ENCODE assay signal across 8 cellular contexts in the genomic region with DNA sequence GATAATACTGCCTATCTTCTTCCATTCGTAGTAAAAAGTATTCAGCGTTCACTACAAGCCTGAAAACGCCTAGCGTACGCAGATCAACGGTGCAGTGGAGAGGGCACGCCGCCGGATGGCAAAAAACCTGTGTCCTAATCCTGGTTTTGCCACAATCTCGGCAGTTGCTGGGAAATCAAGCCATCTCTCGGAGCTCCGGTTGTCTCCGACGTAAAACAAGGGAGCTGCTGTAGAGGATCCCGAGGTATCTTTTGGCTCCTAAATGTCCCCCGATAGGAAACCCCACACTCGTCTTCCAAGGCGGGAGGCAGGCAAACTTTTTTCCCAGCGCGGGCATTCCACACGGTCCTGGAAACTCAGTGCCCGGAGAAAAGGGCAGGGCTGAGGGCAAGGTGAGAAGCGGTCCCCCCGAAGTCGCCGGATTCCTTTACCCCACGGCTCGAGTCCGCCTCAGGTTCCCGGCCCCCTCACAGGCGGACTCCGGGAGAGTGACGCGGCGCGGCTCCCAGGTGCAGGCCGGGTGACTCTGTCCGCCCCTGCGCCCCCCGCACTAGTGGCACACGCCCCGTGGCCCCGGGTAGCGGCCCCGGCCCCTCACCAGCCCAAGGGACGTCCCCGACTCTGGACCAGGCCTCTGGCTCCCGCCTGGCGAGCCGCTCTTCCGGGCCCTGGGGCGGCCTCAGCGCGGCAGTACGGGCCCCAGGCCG. TPM values are rescaled to one million over a fixed set of nuclear protein-coding genes. Genes with fewer than 3 reads are reported as not detected.
A peak's percentile ranks its signal among the peaks of the same experiment; 100 is the strongest.
DNase-seq lines count a peak whose midpoint lies in the region; ATAC-seq and TF ChIP-seq lines count a peak whose summit lies in the region.

No MANE protein-coding gene starts in this region.

- no peak for TF ChIP-seq EP300 in neural cell (conservative IDR thresholded peaks at IDR 0.05; ENCODE audit: poor library complexity, severe bottlenecking)

- peak overlapping the region; percentile 92 for H3K4me2 ChIP-seq in GM23248 (ENCODE audit: unreplicated experiment)
- H3K4me2 ChIP-seq in neural cell (ENCODE audit: low read length) = peak overlapping the region; percentile 66

- CTCF ChIA-PET in CD8-positive, alpha-beta memory T cell (lab: Charles Lee) = interaction anchor here (1.0 to 7.8 kb wide), 14 partner anchors 12 to 269 kb away, joined by 3 to 84 read pairs (median 6); partner anchors contain the start of gene KIF11

- H3K9me3 Mint-ChIP-seq in CD8-positive, alpha-beta memory T cell = no peaks in the 10 kb centered on the region
- H3K9me3 Mint-ChIP-seq in activated T-helper 2 cell treated with anti-CD3 and anti-CD28 coated beads, Interferon-gamma antibody, Interleukin-2, Interleukin-4, amounts not matched to agents 10 μg/mL and 5 μg/mL and 100 μg/mL, durations not matched to agents 14 hours and 24 hours and 36 hours = no peaks in the 10 kb centered on the region

- no peak for TF ChIP-seq POLR2A in vagina (IDR thresholded peaks at IDR 0.05)

- intact Hi-C loops in activated T-helper 2 cell treated with anti-CD3 and anti-CD28 coated beads, Interferon-gamma antibody, Interleukin-2, Interleukin-4, amounts not matched to agents 10 μg/mL and 5 μg/mL and 100 μg/mL, durations not matched to agents 14 hours and 24 hours and 36 hours (cut with micrococcal nuclease) = loop anchor here (2.0 to 5.0 kb wide), 2 partner anchors 28 to 281 kb away; partner anchors contain the start of genes CPEB3 and MARCHF5
- intact Hi-C loops in vagina (cut with DNase I) = loop anchor here (5.0 kb wide), 1 partner anchor 56 kb away; no protein-coding TSS in a partner anchor

- peak overlapping the region; percentile 69 to 95 (median 90) for H3K4me3 Mint-ChIP-seq in CD8-positive, alpha-beta memory T cell
- peak overlapping the region; percentile 68 for H3K4me3 Mint-ChIP-seq in activated T-helper 2 cell treated with anti-CD3 and anti-CD28 coated beads, Interferon-gamma antibody, Interleukin-2, Interleukin-4, amounts not matched to agents 10 μg/mL and 5 μg/mL and 100 μg/mL, durations not matched to agents 14 hours and 24 hours and 36 hours (ENCODE audit: low read depth)

- peak overlapping the region; percentile 90 for H3K27ac ChIP-seq in CD8-positive, alpha-beta memory T cell (ENCODE audit: low read depth, low read length)
- H3K27ac ChIP-seq in GM23248 = peak overlapping the region; percentile 92
- H3K27ac ChIP-seq in neural cell (ENCODE audit: low read length) = peak overlapping the region; percentile 88
- peak overlapping the region; percentile 94 for H3K27ac ChIP-seq in vagina

- in situ Hi-C loops in GM23248 (cut with MboI) = no loop called here

- H3F3A ChIP-seq in GM23248 (ENCODE audit: insufficient read depth) = peaks cover 36% of the 10 kb centered on the region
- H3F3A ChIP-seq in neural cell (ENCODE audit: insufficient read depth, low read length, poor library complexity, severe bottlenecking) = peaks cover 3% of the 10 kb centered on the region

- no peaks in the 10 kb centered on the region for H3K27me3 ChIP-seq in CD8-positive, alpha-beta memory T cell (ENCODE audit: insufficient read depth, low read length, poor library complexity, severe bottlenecking)
- H3K27me3 ChIP-seq in GM23248 (replicated peaks; ENCODE audit: insufficient read depth) (no peaks in the 10 kb centered on the region), neural cell (ENCODE audit: insufficient read depth, low read depth, low read length) (no peaks in the 10 kb centered on the region), vagina (no peaks in the 10 kb centered on the region)

- H3K9me2 ChIP-seq in GM23248 (ENCODE audit: insufficient read depth) (no peaks in the 10 kb centered on the region), neural cell (ENCODE audit: insufficient read depth, low read length) (no peaks in the 10 kb centered on the region)

- H3K9me3 ChIP-seq in CD8-positive, alpha-beta memory T cell (ENCODE audit: low read length) = no peaks in the 10 kb centered on the region
- no peaks in the 10 kb centered on the region for H3K9me3 ChIP-seq in GM23248 (ENCODE audit: low read depth)
- no peaks in the 10 kb centered on the region for H3K9me3 ChIP-seq in neural cell (ENCODE audit: low read length)
- H3K9me3 ChIP-seq in vagina = no peaks in the 10 kb centered on the region

- TF ChIP-seq CTCF in foreskin fibroblast (IDR thresholded peaks at IDR 0.05; ENCODE audit: low read depth, low read length) (no peak), neural cell (IDR thresholded peaks at IDR 0.05; ENCODE audit: poor library complexity, severe bottlenecking) (no peak), vagina (IDR thresholded peaks at IDR 0.05) (no peak)

- 1 to 2% methylated on average over 41 to 56 of the region's 56 CpGs for WGBS in GM23248 (ENCODE audit: low coverage in 1 of 2, low lambda C conversion rate in 2 of 2, missing lambda C conversion rate in 2 of 2), 2 experiments

- H3K9ac ChIP-seq in GM23248 (peak overlapping the region; percentile 96), neural cell (ENCODE audit: low read length) (peak overlapping the region; percentile 91)

- peak in 2 of 5 donors; percentile 11 to 37 for DNase-seq in CD8-positive, alpha-beta memory T cell
- DNase-seq in GM23248 (peak; percentile 84), NOMO-1 treated with DMSO at 0.1 percent for 48 hours (lab: John Stamatoyannopoulos, UW; ENCODE audit: unreplicated experiment) (peak; percentile 28), foreskin fibroblast (peak; percentile 45 to 77), vagina (ENCODE audit: extremely low spot score in 2 of 2) (no peak)
- DNase-seq in activated T-helper 2 cell treated with anti-CD3 and anti-CD28 coated beads, Interferon-gamma antibody, Interleukin-2, Interleukin-4, amounts not matched to agents 10 μg/mL and 5 μg/mL and 100 μg/mL, durations not matched to agents 14 hours and 24 hours and 36 hours (ENCODE audit: low spot score) = peak; percentile 22

- no peak for ATAC-seq in HG02763 (IDR thresholded peaks at IDR 0.05; ENCODE audit: unreplicated experiment)

- H3K36me3 ChIP-seq in CD8-positive, alpha-beta memory T cell (ENCODE audit: insufficient read depth, low read length) = peaks cover 5% of the 10 kb centered on the region
- H3K36me3 ChIP-seq in GM23248 (ENCODE audit: low read depth) (no peaks in the 10 kb centered on the region), neural cell (ENCODE audit: insufficient read depth, low read length) (no peaks in the 10 kb centered on the region), vagina (no peaks in the 10 kb centered on the region)

- POLR2A ChIA-PET in CD8-positive, alpha-beta memory T cell (lab: Charles Lee) = interaction anchor here (0.7 to 3.3 kb wide), 3 partner anchors 18 to 56 kb away, joined by 3 to 46 read pairs (median 10); partner anchors contain the start of gene KIF11

- H2AFZ ChIP-seq in GM23248 (peak overlapping the region; percentile 95), neural cell (ENCODE audit: low read depth, low read length) (peak overlapping the region; percentile 98)

- peak overlapping the region; percentile 5 to 87 (median 56) for H3K27ac Mint-ChIP-seq in CD8-positive, alpha-beta memory T cell
- H3K27ac Mint-ChIP-seq in activated T-helper 2 cell treated with anti-CD3 and anti-CD28 coated beads, Interferon-gamma antibody, Interleukin-2, Interleukin-4, amounts not matched to agents 10 μg/mL and 5 μg/mL and 100 μg/mL, durations not matched to agents 14 hours and 24 hours and 36 hours = peak overlapping the region; percentile 33

- TF ChIP-seq RAD21 in neural cell (conservative IDR thresholded peaks at IDR 0.05) = no peak

- H3K4me1 Mint-ChIP-seq in CD8-positive, alpha-beta memory T cell = peaks cover 34 to 46% (median 44%) of the 10 kb centered on the region in 3 donors
- H3K4me1 Mint-ChIP-seq in activated T-helper 2 cell treated with anti-CD3 and anti-CD28 coated beads, Interferon-gamma antibody, Interleukin-2, Interleukin-4, amounts not matched to agents 10 μg/mL and 5 μg/mL and 100 μg/mL, durations not matched to agents 14 hours and 24 hours and 36 hours (ENCODE audit: low read depth) = peaks cover 31% of the 10 kb centered on the region

- H3K4me3 ChIP-seq in CD8-positive, alpha-beta memory T cell (ENCODE audit: low read length) = peak overlapping the region; percentile 96
- H3K4me3 ChIP-seq in GM23248 (peak overlapping the region; percentile 85), foreskin fibroblast (ENCODE audit: low read depth in 1 of 2, low read length in 2 of 2) (peak overlapping the region; percentile 84 to 98), neural cell (ENCODE audit: low read length) (peak overlapping the region; percentile 98), vagina (peak overlapping the region; percentile 81 to 87)

- H4K20me1 ChIP-seq in GM23248 (ENCODE audit: insufficient read depth) = no peaks in the 10 kb centered on the region; the same call in 1 of the 2 replicates
- no peaks in the 10 kb centered on the region for H4K20me1 ChIP-seq in neural cell (ENCODE audit: insufficient read depth)

- H3K36me3 Mint-ChIP-seq in CD8-positive, alpha-beta memory T cell = peaks cover 0 to 14% (median 3%) of the 10 kb centered on the region in 3 donors
- peaks cover 24% of the 10 kb centered on the region for H3K36me3 Mint-ChIP-seq in activated T-helper 2 cell treated with anti-CD3 and anti-CD28 coated beads, Interferon-gamma antibody, Interleukin-2, Interleukin-4, amounts not matched to agents 10 μg/mL and 5 μg/mL and 100 μg/mL, durations not matched to agents 14 hours and 24 hours and 36 hours (ENCODE audit: low read depth)

- peaks cover 9% of the 10 kb centered on the region for H3K4me1 ChIP-seq in CD8-positive, alpha-beta memory T cell (ENCODE audit: insufficient read depth, low read length)
- H3K4me1 ChIP-seq in GM23248 (ENCODE audit: insufficient read depth) (peaks cover 33% of the 10 kb centered on the region), vagina (peaks cover 48% of the 10 kb centered on the region)

- H3K27me3 Mint-ChIP-seq in CD8-positive, alpha-beta memory T cell = no peaks in the 10 kb centered on the region
- peaks cover 2% of the 10 kb centered on the region for H3K27me3 Mint-ChIP-seq in activated T-helper 2 cell treated with anti-CD3 and anti-CD28 coated beads, Interferon-gamma antibody, Interleukin-2, Interleukin-4, amounts not matched to agents 10 μg/mL and 5 μg/mL and 100 μg/mL, durations not matched to agents 14 hours and 24 hours and 36 hours (ENCODE audit: low read depth)

- H3K79me2 ChIP-seq in GM23248 (ENCODE audit: insufficient read depth) (peaks cover 52% of the 10 kb centered on the region), neural cell (replicated peaks; ENCODE audit: insufficient read depth, low read length) (peaks cover 6% of the 10 kb centered on the region)

RNA-seq across cellular contexts. Expression of gene IDE, which starts 0.6 kb away (rescaled TPM):
- total RNA-seq in CD8-positive, alpha-beta memory T cell = 10 to 100 TPM; 42.4 to 42.8 TPM
- polyA plus RNA-seq in CD8-positive, alpha-beta memory T cell = 19.0 TPM
- total RNA-seq in GM23248 (2014; rRNA removed; shearing (Covaris generic)) = 22.8 and 26.4 TPM in 2 replicates
- polyA plus RNA-seq in GM23248 (2016; fragmentation: Nextera tagmentation; extraction: Ambion mirVana) = 18.6 and 19.6 TPM in 2 replicates
- total RNA-seq in activated T-helper 2 cell treated with anti-CD3 and anti-CD28 coated beads, Interferon-gamma antibody, Interleukin-2, Interleukin-4, amounts not matched to agents 10 μg/mL and 5 μg/mL and 100 μg/mL, durations not matched to agents 14 hours and 24 hours and 36 hours = 45.3 and 47.2 TPM in 2 replicates
- polyA plus RNA-seq in neural cell = 10.4 and 11.5 TPM in 2 replicates
- 20.0 and 23.8 TPM in 2 replicates for polyA minus RNA-seq in neural cell
- 22.3 TPM for total RNA-seq in vagina

RNA-seq across cellular contexts. Expression of gene KIF11, which starts 19.7 kb away (rescaled TPM):
- total RNA-seq in CD8-positive, alpha-beta memory T cell = 10 to 100 TPM; 36.2 to 37.1 TPM
- polyA plus RNA-seq in CD8-positive, alpha-beta memory T cell = 1.0 TPM
- total RNA-seq in GM23248 (2014; rRNA removed; shearing (Covaris generic)) = 12.5 and 16.2 TPM in 2 replicates
- polyA plus RNA-seq in GM23248 (2016; fragmentation: Nextera tagmentation; extraction: Ambion mirVana) (10.8 and 11.4 TPM in 2 replicates), neural cell (0.32 and 0.47 TPM in 2 replicates)
- 41.4 and 44.9 TPM in 2 replicates for total RNA-seq in activated T-helper 2 cell treated with anti-CD3 and anti-CD28 coated beads, Interferon-gamma antibody, Interleukin-2, Interleukin-4, amounts not matched to agents 10 μg/mL and 5 μg/mL and 100 μg/mL, durations not matched to agents 14 hours and 24 hours and 36 hours
- 2.5 and 2.7 TPM in 2 replicates for polyA minus RNA-seq in neural cell
- 3.4 TPM for total RNA-seq in vagina

Comparison
In these comparisons a context has a peak if more than half of its experiments do, and no peak if none do; other contexts are left out.
1. DNase-seq: peak in GM23248 (single experiment), NOMO-1 treated with DMSO at 0.1 percent for 48 hours (single experiment), activated T-helper 2 cell treated with anti-CD3 and anti-CD28 coated beads, Interferon-gamma antibody, Interleukin-2, Interleukin-4, amounts not matched to agents 10 μg/mL and 5 μg/mL and 100 μg/mL, durations not matched to agents 14 hours and 24 hours and 36 hours (single experiment) and foreskin fibroblast (2 of 2); none in vagina (0 of 2).
2. Peak in every context shown above with its lines, with median percentiles within 50 percentile points of each other: H3K27ac ChIP-seq and H3K4me3 ChIP-seq.